In the genomic region with DNA sequence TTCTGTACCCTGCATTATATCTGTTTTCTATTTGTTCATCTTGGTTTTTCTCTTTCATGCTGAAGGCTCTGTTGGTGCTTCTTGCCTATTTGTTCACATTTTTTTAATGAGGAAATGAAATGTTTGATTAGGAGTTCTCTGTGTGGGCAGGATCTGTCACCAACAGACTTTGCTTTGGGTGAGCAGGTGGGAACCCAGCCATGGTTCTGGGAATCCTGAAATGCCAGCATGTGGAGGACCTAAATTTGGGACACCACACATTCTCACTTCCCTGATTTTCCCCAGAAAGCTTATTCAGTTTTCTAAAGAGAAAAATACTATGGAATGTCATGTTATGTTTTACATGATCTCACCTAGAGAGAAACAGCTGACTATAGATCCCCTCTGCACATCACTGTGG, we compare ENCODE assay signal across 3 cellular contexts.
"Had no signal": no experiment of that assay in that cellular context is flagged by ENCODE, and none has a peak within 500 bp of the region (broad histone marks: within the 10 kb centered on the region; RNA-seq: fewer than 3 reads in every experiment).

No MANE protein-coding gene starts in this region.

- DNase-seq: GDM1, GF-D8 had no signal

- ATAC-seq: GM12878 had no signal
